ENCODE assay signal across 18 cellular contexts in genomic region chr12:94689646-94690036, GRCh38. TPM values are rescaled to one million over a fixed set of nuclear protein-coding genes. Genes with fewer than 3 reads are reported as not detected.
DNase-seq lines count a peak whose midpoint lies in the region; ATAC-seq and TF ChIP-seq lines count a peak whose summit lies in the region.
"Had no signal": no experiment of that assay in that cellular context is flagged by ENCODE, and none has a peak within 500 bp of the region (broad histone marks: within the 10 kb centered on the region; RNA-seq: fewer than 3 reads in every experiment).

No MANE protein-coding gene starts in this region.

- peak overlapping the region; percentile 63 for H2AFZ ChIP-seq in ACC112 (ENCODE audit: low read length, unreplicated experiment)

- H3K36me3 ChIP-seq in ACC112 (ENCODE audit: insufficient read depth, low read length) (no peaks in the 10 kb centered on the region), adipocyte (ENCODE audit: control insufficient read depth, insufficient read depth, low read length, severe bottlenecking) (no peaks in the 10 kb centered on the region), left ventricle myocardium inferior (no peaks in the 10 kb centered on the region)

- DNase-seq in adipocyte (ENCODE audit: low read depth) (peak; percentile 50), left ventricle myocardium inferior (no peak), sciatic nerve (ENCODE audit: low spot score) (no peak), NCI-H1694 (lab: John Stamatoyannopoulos, UW) (no peak), osteocyte (ENCODE audit: extremely low spot score, unreplicated experiment) (no peak)
- no peak for DNase-seq in stimulated activated effector memory CD8-positive, alpha-beta T cell treated with anti-CD3 and anti-CD28 coated beads, Interleukin-12 subunit alpha, Interleukin-12 subunit beta, amount 100 ng/mL, for 72 hours (ENCODE audit: low spot score in 2 of 2)
- DNase-seq in stimulated activated CD4-positive, alpha-beta T cell treated with anti-CD3 and anti-CD28 coated beads, Interleukin-12 subunit alpha, Interleukin-12 subunit beta, amount 100 ng/mL, for 4 hours: no peak
- DNase-seq: ACHN; activated CD4-positive, alpha-beta T cell treated with anti-CD3 and anti-CD28 coated beads for 1 hour; activated naive CD8-positive, alpha-beta T cell treated with anti-CD3 and anti-CD28 coated beads, Interleukin-2, amount 50 U/mL, for 24 hours; activated T-cell treated with anti-CD3 and anti-CD28 coated beads, Interleukin-2, amount 50 U/mL, for 1 hour; COR-L47; GDM1; HFFc6; immature natural killer cell; stimulated activated naive CD8-positive, alpha-beta T cell treated with anti-CD3 and anti-CD28 coated beads, Interleukin-15, amount 100 ng/mL, for 72 hours had no signal

- peaks cover 22% of the 10 kb centered on the region for H3K4me1 ChIP-seq in ACC112 (ENCODE audit: control insufficient read depth, insufficient read depth, low read length, unreplicated experiment)
- H3K4me1 ChIP-seq in adipocyte (ENCODE audit: control insufficient read depth, insufficient read depth, low read length): peaks cover 21% of the 10 kb centered on the region
- H3K4me1 ChIP-seq in left ventricle myocardium inferior: peaks cover 22% of the 10 kb centered on the region

- H3K9me3 ChIP-seq in adipocyte (ENCODE audit: control insufficient read depth, low read length) (no peaks in the 10 kb centered on the region), left ventricle myocardium inferior (replicated peaks) (no peaks in the 10 kb centered on the region)

- intact Hi-C loops in left ventricle myocardium inferior (cut with micrococcal nuclease) (no loop called here), sciatic nerve (cut with DNase I) (no loop called here)

- TF ChIP-seq CTCF in left ventricle myocardium inferior (IDR thresholded peaks at IDR 0.05; ENCODE audit: borderline replicate concordance) (no peak), osteocyte (IDR thresholded peaks at IDR 0.05) (no peak)

- H3K4me1 Mint-ChIP-seq in stimulated activated effector memory CD8-positive, alpha-beta T cell treated with anti-CD3 and anti-CD28 coated beads, Interleukin-12 subunit alpha, Interleukin-12 subunit beta, amount 100 ng/mL, for 72 hours: no peaks in the 10 kb centered on the region
- no peaks in the 10 kb centered on the region for H3K4me1 Mint-ChIP-seq in osteocyte (ENCODE audit: unreplicated experiment)
- H3K4me1 Mint-ChIP-seq: stimulated activated naive CD8-positive, alpha-beta T cell treated with anti-CD3 and anti-CD28 coated beads, Interleukin-15, amount 100 ng/mL, for 72 hours had no signal

- peak overlapping the region; percentile 74 for H3K4me3 ChIP-seq in ACC112 (ENCODE audit: low read depth, low read length)
- H3K4me3 ChIP-seq in adipocyte (ENCODE audit: low read length): peak overlapping the region; percentile 78
- peak overlapping the region; percentile 47 for H3K4me3 ChIP-seq in left ventricle myocardium inferior

- peak overlapping the region; percentile 29; the same call in 1 of the 2 replicates for H3K27ac ChIP-seq in ACC112 (ENCODE audit: low read depth, low read length)
- peak overlapping the region; percentile 38 for H3K27ac ChIP-seq in left ventricle myocardium inferior (replicated peaks)

- H3K4me3 Mint-ChIP-seq in stimulated activated effector memory CD8-positive, alpha-beta T cell treated with anti-CD3 and anti-CD28 coated beads, Interleukin-12 subunit alpha, Interleukin-12 subunit beta, amount 100 ng/mL, for 72 hours: no peak overlapping the region
- H3K4me3 Mint-ChIP-seq in osteocyte (ENCODE audit: unreplicated experiment): no peak overlapping the region
- H3K4me3 Mint-ChIP-seq: activated naive CD8-positive, alpha-beta T cell treated with anti-CD3 and anti-CD28 coated beads, Interleukin-2, amount 50 U/mL, for 24 hours; HFFc6; immature natural killer cell; stimulated activated naive CD8-positive, alpha-beta T cell treated with anti-CD3 and anti-CD28 coated beads, Interleukin-15, amount 100 ng/mL, for 72 hours; T-helper 1 cell treated with Interleukin-12 subunit alpha and Interleukin-12 subunit beta and Interleukin-4 antibody, amounts not matched to agents 30 μg/mL and 1 μg/mL, for 36 hours had no signal

- H3K79me2 ChIP-seq in ACC112 (ENCODE audit: control insufficient read depth, insufficient read depth, low read length, unreplicated experiment): no peaks in the 10 kb centered on the region

- peak; percentile 62 for ATAC-seq in sciatic nerve
- ATAC-seq in stimulated activated effector memory CD8-positive, alpha-beta T cell treated with anti-CD3 and anti-CD28 coated beads, Interleukin-12 subunit alpha, Interleukin-12 subunit beta, amount 100 ng/mL, for 72 hours: no peak
- ATAC-seq: activated naive CD8-positive, alpha-beta T cell treated with anti-CD3 and anti-CD28 coated beads, Interleukin-2, amount 50 U/mL, for 24 hours had no signal

- no peaks in the 10 kb centered on the region for H3K9me3 Mint-ChIP-seq in stimulated activated effector memory CD8-positive, alpha-beta T cell treated with anti-CD3 and anti-CD28 coated beads, Interleukin-12 subunit alpha, Interleukin-12 subunit beta, amount 100 ng/mL, for 72 hours
- H3K9me3 Mint-ChIP-seq in osteocyte (ENCODE audit: unreplicated experiment): no peaks in the 10 kb centered on the region
- H3K9me3 Mint-ChIP-seq: activated naive CD8-positive, alpha-beta T cell treated with anti-CD3 and anti-CD28 coated beads, Interleukin-2, amount 50 U/mL, for 24 hours; HFFc6; immature natural killer cell; stimulated activated naive CD8-positive, alpha-beta T cell treated with anti-CD3 and anti-CD28 coated beads, Interleukin-15, amount 100 ng/mL, for 72 hours; T-helper 1 cell treated with Interleukin-12 subunit alpha and Interleukin-12 subunit beta and Interleukin-4 antibody, amounts not matched to agents 30 μg/mL and 1 μg/mL, for 36 hours had no signal

- no peaks in the 10 kb centered on the region for H3K27me3 ChIP-seq in ACC112 (ENCODE audit: insufficient read depth, low read length)
- no peaks in the 10 kb centered on the region for H3K27me3 ChIP-seq in adipocyte (replicated peaks; ENCODE audit: control insufficient read depth, insufficient read depth, low read length)
- no peaks in the 10 kb centered on the region for H3K27me3 ChIP-seq in left ventricle myocardium inferior (ENCODE audit: low read depth)

- peaks cover 22% of the 10 kb centered on the region for H3K27me3 Mint-ChIP-seq in osteocyte (ENCODE audit: unreplicated experiment)
- H3K27me3 Mint-ChIP-seq: stimulated activated naive CD8-positive, alpha-beta T cell treated with anti-CD3 and anti-CD28 coated beads, Interleukin-15, amount 100 ng/mL, for 72 hours had no signal

- H3K9ac ChIP-seq in adipocyte (ENCODE audit: low read length): peak overlapping the region; percentile 78

- H3K27ac Mint-ChIP-seq in stimulated activated effector memory CD8-positive, alpha-beta T cell treated with anti-CD3 and anti-CD28 coated beads, Interleukin-12 subunit alpha, Interleukin-12 subunit beta, amount 100 ng/mL, for 72 hours: no peak overlapping the region
- no peak overlapping the region for H3K27ac Mint-ChIP-seq in osteocyte (ENCODE audit: unreplicated experiment)
- H3K27ac Mint-ChIP-seq: activated naive CD8-positive, alpha-beta T cell treated with anti-CD3 and anti-CD28 coated beads, Interleukin-2, amount 50 U/mL, for 24 hours; HFFc6; immature natural killer cell; stimulated activated naive CD8-positive, alpha-beta T cell treated with anti-CD3 and anti-CD28 coated beads, Interleukin-15, amount 100 ng/mL, for 72 hours; T-helper 1 cell treated with Interleukin-12 subunit alpha and Interleukin-12 subunit beta and Interleukin-4 antibody, amounts not matched to agents 30 μg/mL and 1 μg/mL, for 36 hours had no signal

- no peaks in the 10 kb centered on the region for H3K36me3 Mint-ChIP-seq in stimulated activated effector memory CD8-positive, alpha-beta T cell treated with anti-CD3 and anti-CD28 coated beads, Interleukin-12 subunit alpha, Interleukin-12 subunit beta, amount 100 ng/mL, for 72 hours
- H3K36me3 Mint-ChIP-seq in osteocyte (ENCODE audit: unreplicated experiment): no peaks in the 10 kb centered on the region
- H3K36me3 Mint-ChIP-seq: immature natural killer cell had no signal

RNA-seq across cellular contexts. Expression of gene TMCC3, which starts 39.3 kb away (rescaled TPM):
- 1.7 TPM for total RNA-seq in left ventricle myocardium inferior
- 24.9 TPM for total RNA-seq in sciatic nerve
- not detected in 2 replicates for total RNA-seq in osteocyte
- total RNA-seq: HFFc6 had no signal
